8 cellular contexts compared by ENCODE assay signal in the genomic region with DNA sequence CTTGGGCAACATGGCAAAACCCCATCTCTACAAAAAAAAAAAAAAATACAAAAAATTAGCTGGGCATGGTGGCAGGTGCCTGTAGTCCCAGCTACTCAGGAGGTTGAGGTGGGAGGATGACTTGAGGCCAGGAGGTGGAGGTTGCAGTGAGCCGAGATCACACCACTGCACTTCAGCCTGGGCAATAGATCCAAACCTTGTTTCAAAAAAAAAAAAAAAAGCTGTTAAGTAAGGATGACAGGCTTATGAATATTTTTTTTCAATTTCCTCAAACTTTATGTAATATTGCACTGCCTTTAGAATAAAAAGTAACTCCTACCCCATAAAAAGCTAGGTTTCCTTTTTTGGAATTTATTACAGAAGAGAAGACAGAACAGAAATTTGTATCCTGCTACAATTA. TPM values are rescaled to one million over a fixed set of nuclear protein-coding genes. Genes with fewer than 3 reads are reported as not detected.
DNase-seq lines count a peak whose midpoint lies in the region; ATAC-seq, FAIRE-seq and TF ChIP-seq lines count a peak whose summit lies in the region.
"Not testable (repeated sequence)": the region's sequence is repeated elsewhere in the genome, so short reads cannot be mapped to it uniquely, and the experiment has no call there.

No MANE protein-coding gene starts in this region.

- H3K27ac ChIP-seq in GM23248 (peak overlapping the region; percentile 89), PC-3 (ENCODE audit: low read length) (peak overlapping the region; percentile 99), angular gyrus (ENCODE audit: low read depth, low read length) (peak overlapping the region; percentile 17), left lung (peak overlapping the region; percentile 85 to 94), neutrophil (peak overlapping the region; percentile 98), smooth muscle cell (ENCODE audit: low read depth) (peak overlapping the region; percentile 60), uterus (peak overlapping the region; percentile 73 to 88)
- not testable (repeated sequence) for H3K27ac ChIP-seq in endothelial cell of umbilical vein (ENCODE audit: insufficient read depth, low read depth, low read length)

- intact Hi-C loops in PC-3 (cut with micrococcal nuclease); endothelial cell of umbilical vein (cut with micrococcal nuclease); left lung (cut with DNase I); uterus (cut with DNase I; ENCODE audit: low total_unique reads): not testable (repeated sequence)

- not testable (repeated sequence) for DNase-seq in GM23248; PC-3; endothelial cell of umbilical vein (ENCODE audit: low read depth, low spot score); left lung; smooth muscle cell (lab: John Stamatoyannopoulos, UW; ENCODE audit: unreplicated experiment); uterus

- peaks cover 31% of the 10 kb centered on the region for H3F3A ChIP-seq in GM23248 (ENCODE audit: insufficient read depth)
- not testable (repeated sequence) for H3F3A ChIP-seq in PC-3 (ENCODE audit: low read length, unreplicated experiment); smooth muscle cell (ENCODE audit: low read depth)

- H3K9ac ChIP-seq in GM23248: peak overlapping the region; percentile 77
- H3K9ac ChIP-seq in PC-3 (ENCODE audit: low read length): peak overlapping the region; percentile 75
- H3K9ac ChIP-seq in endothelial cell of umbilical vein (replicated peaks; ENCODE audit: extremely low read depth, insufficient read depth, low read length); smooth muscle cell (ENCODE audit: low read depth): not testable (repeated sequence)

- ATAC-seq in PC-3, left lung: not testable (repeated sequence)

- not testable (repeated sequence) for H3K9me1 ChIP-seq in endothelial cell of umbilical vein (replicated peaks; ENCODE audit: control insufficient read depth, extremely low read depth, insufficient read depth, low read length)

- H3K4me2 ChIP-seq in GM23248 (ENCODE audit: unreplicated experiment): peak overlapping the region; percentile 79
- H3K4me2 ChIP-seq in PC-3 (ENCODE audit: low read length): peak overlapping the region; percentile 63
- H3K4me2 ChIP-seq in endothelial cell of umbilical vein (ENCODE audit: insufficient read depth, low read length): peak overlapping the region; percentile 55
- not testable (repeated sequence) for H3K4me2 ChIP-seq in smooth muscle cell

- not testable (repeated sequence) for H3K36me3 ChIP-seq in GM23248 (ENCODE audit: low read depth); PC-3 (ENCODE audit: low read depth, low read length); endothelial cell of umbilical vein (ENCODE audit: control insufficient read depth in 2 of 2, extremely low read depth in 1 of 2, insufficient read depth in 2 of 2, low read length in 2 of 2); left lung; neutrophil; smooth muscle cell (ENCODE audit: low read depth); uterus

- TF ChIP-seq CTCF in PC-3 (conservative IDR thresholded peaks at IDR 0.05; ENCODE audit: low read depth, low read length); endothelial cell of umbilical vein (IDR thresholded peaks at IDR 0.05; ENCODE audit: extremely low read depth in 1 of 2, insufficient read depth in 1 of 2, low read depth in 1 of 2, low read length in 2 of 2); left lung (IDR thresholded peaks at IDR 0.05); neutrophil (IDR thresholded peaks at IDR 0.05); smooth muscle cell (IDR thresholded peaks at IDR 0.05; ENCODE audit: borderline replicate concordance, insufficient read depth, poor library complexity, severe bottlenecking); uterus (IDR thresholded peaks at IDR 0.05): not testable (repeated sequence)

- not testable (repeated sequence) for H3K79me2 ChIP-seq in GM23248 (ENCODE audit: insufficient read depth); PC-3 (ENCODE audit: low read length); endothelial cell of umbilical vein (ENCODE audit: control insufficient read depth, insufficient read depth, low read length); smooth muscle cell (ENCODE audit: low read depth)

- in situ Hi-C loops in GM23248 (cut with MboI): not testable (repeated sequence)

- TF ChIP-seq POLR2A in endothelial cell of umbilical vein (IDR thresholded peaks at IDR 0.05; ENCODE audit: low read depth, low read length); uterus (IDR thresholded peaks at IDR 0.05): not testable (repeated sequence)

- H3K9me2 ChIP-seq in GM23248 (ENCODE audit: insufficient read depth); PC-3 (replicated peaks; ENCODE audit: low read length): not testable (repeated sequence)

- H2AFZ ChIP-seq in GM23248: peak overlapping the region; percentile 78
- H2AFZ ChIP-seq in PC-3 (ENCODE audit: low read length): peak overlapping the region; percentile 29; the same call in 1 of the 2 replicates
- not testable (repeated sequence) for H2AFZ ChIP-seq in endothelial cell of umbilical vein (ENCODE audit: low read depth, low read length); smooth muscle cell (ENCODE audit: low read depth)

- peak overlapping the region; percentile 59 for H3K4me3 ChIP-seq in GM23248
- not testable (repeated sequence) for H3K4me3 ChIP-seq in PC-3 (ENCODE audit: low read length); endothelial cell of umbilical vein (replicated peaks in 1 of 3; ENCODE audit: insufficient read depth in 1 of 3, low read depth in 1 of 3, low read length in 3 of 3); left lung; neutrophil (ENCODE audit: low read depth in 1 of 2, low read length in 1 of 2); smooth muscle cell; uterus

- BruUV-seq in PC-3 (replicated peaks; lab: Mats Ljungman, UMichigan); endothelial cell of umbilical vein (replicated peaks; lab: Mats Ljungman, UMichigan): not testable (repeated sequence)

- not testable (repeated sequence) for H4K20me1 ChIP-seq in GM23248 (ENCODE audit: insufficient read depth); PC-3 (ENCODE audit: low read length); endothelial cell of umbilical vein (replicated peaks; ENCODE audit: control insufficient read depth, extremely low read depth, insufficient read depth, low read length); smooth muscle cell (ENCODE audit: low read depth)

- FAIRE-seq in endothelial cell of umbilical vein (lab: Jason Lieb, UNC): not testable (repeated sequence)

- H3K4me1 ChIP-seq in GM23248 (ENCODE audit: insufficient read depth) (peaks cover 36% of the 10 kb centered on the region), PC-3 (ENCODE audit: insufficient read depth, low read length) (peaks cover 44% of the 10 kb centered on the region), endothelial cell of umbilical vein (ENCODE audit: control insufficient read depth, extremely low read depth, insufficient read depth, low read length) (peaks cover 41% of the 10 kb centered on the region), left lung (peaks cover 3 to 57% of the 10 kb centered on the region in 2 donors), neutrophil (ENCODE audit: control insufficient read depth in 1 of 2, insufficient read depth in 1 of 2, low read depth in 1 of 2, low read length in 1 of 2) (peaks cover 50 to 53% of the 10 kb centered on the region in 2 experiments)
- H3K4me1 ChIP-seq in smooth muscle cell (ENCODE audit: low read depth); uterus: not testable (repeated sequence)

- not testable (repeated sequence) for H3K9me3 ChIP-seq in GM23248 (ENCODE audit: low read depth); PC-3 (ENCODE audit: low read length); endothelial cell of umbilical vein (replicated peaks; ENCODE audit: control insufficient read depth, insufficient read depth, low read length); left lung; neutrophil; smooth muscle cell (replicated peaks; ENCODE audit: low read depth); uterus

- CTCF ChIA-PET in PC-3 (lab: Charles Lee): interaction anchor here (0.6 to 0.7 kb wide), 2 partner anchors 21 to 46 kb away, joined by 3 to 7 read pairs; no protein-coding TSS in a partner anchor
- CTCF ChIA-PET in endothelial cell of umbilical vein (lab: Charles Lee): interaction anchor here (1.0 to 2.2 kb wide), 10 partner anchors 8 to 254 kb away, joined by 3 to 14 read pairs (median 4); a partner anchor contains a TSS

- H3K27me3 ChIP-seq in GM23248 (replicated peaks; ENCODE audit: insufficient read depth); PC-3 (ENCODE audit: low read length); endothelial cell of umbilical vein (ENCODE audit: control insufficient read depth in 2 of 2, insufficient read depth in 2 of 2, low read length in 2 of 2); left lung; neutrophil; smooth muscle cell (ENCODE audit: low read depth); uterus: not testable (repeated sequence)

- WGBS in GM23248 (ENCODE audit: low coverage in 1 of 2, low lambda C conversion rate in 2 of 2, missing lambda C conversion rate in 2 of 2), 2 experiments: 35 to 56% methylated on average over 1 of the region's 1 CpG
- 93% methylated on average over 1 of the region's 1 CpG for WGBS in smooth muscle cell (ENCODE audit: low lambda C conversion rate)

- dilution Hi-C loops in endothelial cell of umbilical vein (cut with MboI; ENCODE audit: extremely low pct_ligation_motif_present, low sequenced_read_pairs): not testable (repeated sequence)

- POLR2A ChIA-PET in PC-3 (lab: Charles Lee; ENCODE audit: unreplicated experiment): interaction anchor here (0.5 to 0.6 kb wide), 2 partner anchors 43 to 70 kb away, joined by 4 to 7 read pairs; no protein-coding TSS in a partner anchor
- POLR2A ChIA-PET in endothelial cell of umbilical vein (lab: Charles Lee): interaction anchor here (0.7 kb wide), 1 partner anchor 36 kb away, joined by 6 read pairs; no protein-coding TSS in a partner anchor

RNA-seq across cellular contexts. Expression of a gene that starts 25.0 kb away (rescaled TPM):
- 298 and 328 TPM in 2 replicates for total RNA-seq in GM23248 (2014; rRNA removed; shearing (Covaris generic))
- polyA plus RNA-seq in GM23248 (2016; fragmentation: Nextera tagmentation; extraction: Ambion mirVana) (254 and 265 TPM in 2 replicates), endothelial cell of umbilical vein (112 and 113 TPM in 2 replicates), smooth muscle cell (228 and 265 TPM in 2 replicates)
- total RNA-seq in PC-3 (2014; rRNA removed) (124 and 152 TPM in 2 replicates), endothelial cell of umbilical vein (202 and 203 TPM in 2 replicates), left lung (100 to 1,000 TPM; 211 to 231 TPM), smooth muscle cell (177 and 210 TPM in 2 replicates), uterus (100 to 1,000 TPM in 2 of 4 donors, 10 to 100 TPM in 2; 35.6 to 409 (median 118) TPM)
- polyA plus RNA-seq in endothelial cell of umbilical vein (2011; cell fraction: cytosol; rRNA removed): 114 and 134 TPM in 2 replicates
- polyA plus RNA-seq in endothelial cell of umbilical vein (2011; cell fraction: nucleus; rRNA removed): 170 and 176 TPM in 2 replicates
- 166 and 187 TPM in 2 replicates for polyA plus RNA-seq in endothelial cell of umbilical vein (2012)
- polyA minus RNA-seq in endothelial cell of umbilical vein: 280 and 310 TPM in 2 replicates
- 97.3 TPM for polyA minus RNA-seq in endothelial cell of umbilical vein (2011; cell fraction: cytosol; rRNA and poly(A)+ RNA removed)
- 127 and 133 TPM in 2 replicates for polyA minus RNA-seq in endothelial cell of umbilical vein (2011; cell fraction: nucleus; rRNA and poly(A)+ RNA removed)

RNA-seq across cellular contexts. Expression of a gene that starts 40.7 kb away (rescaled TPM):
- 224 and 240 TPM in 2 replicates for total RNA-seq in GM23248 (2014; rRNA removed; shearing (Covaris generic))
- 373 and 386 TPM in 2 replicates for polyA plus RNA-seq in GM23248 (2016; fragmentation: Nextera tagmentation; extraction: Ambion mirVana)
- total RNA-seq in PC-3 (2014; rRNA removed): 220 and 267 TPM in 2 replicates
- total RNA-seq in endothelial cell of umbilical vein: 197 and 205 TPM in 2 replicates
- 152 and 196 TPM in 2 replicates for polyA plus RNA-seq in endothelial cell of umbilical vein
- 245 and 261 TPM in 2 replicates for polyA plus RNA-seq in endothelial cell of umbilical vein (2011; cell fraction: cytosol; rRNA removed)
- polyA plus RNA-seq in endothelial cell of umbilical vein (2011; cell fraction: nucleus; rRNA removed): 110 and 143 TPM in 2 replicates
- 185 and 265 TPM in 2 replicates for polyA plus RNA-seq in endothelial cell of umbilical vein (2012)
- 209 and 214 TPM in 2 replicates for polyA minus RNA-seq in endothelial cell of umbilical vein
- 226 TPM for polyA minus RNA-seq in endothelial cell of umbilical vein (2011; cell fraction: cytosol; rRNA and poly(A)+ RNA removed)
- 47.3 and 58.8 TPM in 2 replicates for polyA minus RNA-seq in endothelial cell of umbilical vein (2011; cell fraction: nucleus; rRNA and poly(A)+ RNA removed)
- total RNA-seq in left lung: 100 to 1,000 TPM; 221 to 319 TPM
- total RNA-seq in smooth muscle cell: 181 and 185 TPM in 2 replicates
- 198 and 229 TPM in 2 replicates for polyA plus RNA-seq in smooth muscle cell
- 100 to 1,000 TPM; 355 to 461 (median 405) TPM for total RNA-seq in uterus

RNA-seq across cellular contexts. Expression of a gene that starts 54.3 kb away (rescaled TPM):
- total RNA-seq in GM23248 (2014; rRNA removed; shearing (Covaris generic)): 10.6 and 12.5 TPM in 2 replicates
- polyA plus RNA-seq in GM23248 (2016; fragmentation: Nextera tagmentation; extraction: Ambion mirVana): 33.2 and 33.5 TPM in 2 replicates
- 28.8 and 34.3 TPM in 2 replicates for total RNA-seq in PC-3 (2014; rRNA removed)
- 38.9 and 40.8 TPM in 2 replicates for total RNA-seq in endothelial cell of umbilical vein
- 21.7 and 30.6 TPM in 2 replicates for polyA plus RNA-seq in endothelial cell of umbilical vein
- polyA plus RNA-seq in endothelial cell of umbilical vein (2011; cell fraction: cytosol; rRNA removed): 31.6 and 40.7 TPM in 2 replicates
- polyA plus RNA-seq in endothelial cell of umbilical vein (2011; cell fraction: nucleus; rRNA removed): 24.2 and 26.0 TPM in 2 replicates
- polyA plus RNA-seq in endothelial cell of umbilical vein (2012): 25.9 and 32.4 TPM in 2 replicates
- 16.4 and 17.8 TPM in 2 replicates for polyA minus RNA-seq in endothelial cell of umbilical vein
- 12.2 TPM for polyA minus RNA-seq in endothelial cell of umbilical vein (2011; cell fraction: cytosol; rRNA and poly(A)+ RNA removed)
- 5.3 and 7.0 TPM in 2 replicates for polyA minus RNA-seq in endothelial cell of umbilical vein (2011; cell fraction: nucleus; rRNA and poly(A)+ RNA removed)
- total RNA-seq in left lung: 10 to 100 TPM; 32.9 to 34.9 TPM
- total RNA-seq in smooth muscle cell: 9.3 and 15.2 TPM in 2 replicates
- polyA plus RNA-seq in smooth muscle cell: 25.0 and 33.8 TPM in 2 replicates
- 10 to 100 TPM in 3 of 4 donors, 1 to 10 TPM in 1; 2.0 to 42.9 (median 28.3) TPM for total RNA-seq in uterus
